1 cellular context compared by ENCODE assay signal in genomic region chr1:45501502-45501859, GRCh38.
TF ChIP-seq lines count a peak whose summit lies in the region.

No MANE protein-coding gene starts in this region.

TF ChIP-seq in GM12878, 131 proteins besides CTCF, POLR2A, EP300 and RAD21:
- TF ChIP-seq CBX3 (IDR thresholded peaks at IDR 0.05; ENCODE audit: borderline replicate concordance, low read depth) (no peak), ATF7 (IDR thresholded peaks at IDR 0.05; ENCODE audit: low read depth) (no peak)
TF ChIP-seq in GM12878: peak in this region for 0.
